35 cellular contexts compared by ENCODE assay signal in genomic region chr9:128138001-128138400, GRCh38. TPM values are rescaled to one million over a fixed set of nuclear protein-coding genes. Genes with fewer than 3 reads are reported as not detected.
DNase-seq lines count a peak whose midpoint lies in the region; ATAC-seq and TF ChIP-seq lines count a peak whose summit lies in the region.
"Had no signal": no experiment of that assay in that cellular context is flagged by ENCODE, and none has a peak within 500 bp of the region (broad histone marks: within the 10 kb centered on the region; RNA-seq: fewer than 3 reads in every experiment).

No MANE protein-coding gene starts in this region.

- H3K9me3 ChIP-seq in PC-3 (ENCODE audit: low read length) (no peaks in the 10 kb centered on the region), psoas muscle (no peaks in the 10 kb centered on the region)
- H3K9me3 ChIP-seq: BE2C, esophagus squamous epithelium, ovary, thoracic aorta had no signal

- ATAC-seq in PC-3 (peak; percentile 50; the same call in 1 of the 2 replicates), left lobe of liver (peak; percentile 61), psoas muscle (peak in 1 of 4 donors; percentile 32)
- ATAC-seq: activated CD8-positive, alpha-beta T cell treated with anti-CD3 and anti-CD28 coated beads, Interleukin-2, amount 10 ng/mL, durations not matched to agents 7 days and 5 days; activated T-helper 17 cell treated with anti-CD3 and anti-CD28 coated beads, Interleukin-2, amount 50 U/mL, for 72 hours had no signal

- H3K9me3 Mint-ChIP-seq in CD14-positive monocyte: peaks cover 0 to under 1% (median 0%) of the 10 kb centered on the region in 7 donors
- H3K9me3 Mint-ChIP-seq: activated naive CD4-positive, alpha-beta T cell treated with anti-CD3 and anti-CD28 coated beads, Interleukin-2, amount 10 ng/mL, durations not matched to agents 7 days and 5 days; activated T-helper 17 cell treated with anti-CD3 and anti-CD28 coated beads, Interleukin-2, amount 50 U/mL, for 72 hours; natural killer cell treated with Interleukin-12 subunit alpha and Interleukin-12 subunit beta and Interleukin-15 and Interleukin-18, amount 100 ng/mL, for 72 hours; stimulated activated naive CD8-positive, alpha-beta T cell treated with anti-CD3 and anti-CD28 coated beads, Interleukin-15, Interleukin-2, amounts not matched to agents 100 ng/mL and 50 ng/mL, for 24 hours had no signal

- H3K36me3 ChIP-seq in PC-3 (ENCODE audit: low read depth, low read length) (no peaks in the 10 kb centered on the region), psoas muscle (ENCODE audit: insufficient read depth in 1 of 2, low read depth in 1 of 2) (no peaks in the 10 kb centered on the region)
- H3K36me3 ChIP-seq: BE2C, brain microvascular endothelial cell, esophagus squamous epithelium, ovary, thoracic aorta had no signal

- no peak overlapping the region for H3K4me3 ChIP-seq in PC-3 (ENCODE audit: low read length)
- H3K4me3 ChIP-seq in psoas muscle: no peak overlapping the region
- H3K4me3 ChIP-seq: esophagus squamous epithelium, GM23248, lung, ovary, smooth muscle cell, thoracic aorta had no signal

- H3K27me3 ChIP-seq in PC-3 (ENCODE audit: low read length): no peaks in the 10 kb centered on the region
- H3K27me3 ChIP-seq in psoas muscle (ENCODE audit: insufficient read depth in 3 of 3, low read length in 2 of 3): no peaks in the 10 kb centered on the region
- H3K27me3 ChIP-seq: BE2C, esophagus squamous epithelium, ovary had no signal

- H3K4me1 Mint-ChIP-seq in CD14-positive monocyte: peaks cover 4% of the 10 kb centered on the region

- CTCF ChIA-PET in PC-3 (lab: Charles Lee): no interaction called here

- H4K20me1 ChIP-seq in PC-3 (ENCODE audit: low read length): no peaks in the 10 kb centered on the region

- H3K27ac Mint-ChIP-seq in CD14-positive monocyte: no peak overlapping the region
- H3K27ac Mint-ChIP-seq: activated CD8-positive, alpha-beta T cell treated with anti-CD3 and anti-CD28 coated beads, Interleukin-2, amount 10 ng/mL, durations not matched to agents 7 days and 5 days; activated naive CD4-positive, alpha-beta T cell treated with anti-CD3 and anti-CD28 coated beads, Interleukin-2, amount 10 ng/mL, durations not matched to agents 7 days and 5 days; natural killer cell treated with Interleukin-12 subunit alpha and Interleukin-12 subunit beta and Interleukin-15 and Interleukin-18, amount 100 ng/mL, for 72 hours; stimulated activated naive CD8-positive, alpha-beta T cell treated with anti-CD3 and anti-CD28 coated beads, Interleukin-15, Interleukin-2, amounts not matched to agents 100 ng/mL and 50 ng/mL, for 24 hours had no signal

- H3K27me3 Mint-ChIP-seq in CD14-positive monocyte (ENCODE audit: low read depth in 3 of 3): peaks cover 5 to 11% (median 6%) of the 10 kb centered on the region in 3 donors
- H3K27me3 Mint-ChIP-seq: activated T-helper 17 cell treated with anti-CD3 and anti-CD28 coated beads, Interleukin-2, amount 50 U/mL, for 72 hours had no signal

- no peaks in the 10 kb centered on the region for H3K79me2 ChIP-seq in PC-3 (ENCODE audit: low read length)

- BruUV-seq in PC-3 (replicated peaks; lab: Mats Ljungman, UMichigan): no TSS peak

- TF ChIP-seq CTCF in CD14-positive monocyte (IDR thresholded peaks at IDR 0.05) (no peak), PC-3 (conservative IDR thresholded peaks at IDR 0.05; ENCODE audit: low read depth, low read length) (no peak), psoas muscle (IDR thresholded peaks at IDR 0.05) (no peak)

- DNase-seq in CD14-positive monocyte (ENCODE audit: low spot score) (peak; percentile 38), PC-3 (no peak), left lobe of liver (ENCODE audit: low spot score) (no peak), psoas muscle (peak; percentile 1 to 9), T-helper 2 cell (no peak), GM19238 (ENCODE audit: insufficient read length, low spot score) (no peak), NCI-H510A (lab: John Stamatoyannopoulos, UW) (no peak)
- DNase-seq: activated CD4-positive, CD25-positive, alpha-beta regulatory T cell treated with anti-CD3 and anti-CD28 coated beads, Interleukin-2, amount 50 U/mL, for 72 hours; activated CD8-positive, alpha-beta T cell treated with anti-CD3 and anti-CD28 coated beads, Interleukin-2, amount 10 ng/mL, durations not matched to agents 7 days and 5 days; activated naive CD4-positive, alpha-beta T cell treated with anti-CD3 and anti-CD28 coated beads, Interleukin-2, amount 10 ng/mL, durations not matched to agents 7 days and 5 days; BE2C; brain microvascular endothelial cell; cerebellar nuclear complex; esophagus squamous epithelium; foreskin melanocyte; GM23248; NCI-H1105 treated with DMSO at 0.1 percent for 48 hours; NCI-H187 treated with DMSO at 0.1 percent for 48 hours; NCI-H2171 treated with DMSO at 0.1 percent for 48 hours; NCI-H510A treated with DMSO at 0.1 percent for 48 hours; OCI-M1; retina; SHP77; stimulated activated CD4-positive, alpha-beta T cell treated with anti-CD3 and anti-CD28 coated beads, Interleukin-2, amount 100 ng/mL, for 24 hours had no signal

- H3K36me3 Mint-ChIP-seq in CD14-positive monocyte: no peaks in the 10 kb centered on the region
- H3K36me3 Mint-ChIP-seq: activated naive CD4-positive, alpha-beta T cell treated with anti-CD3 and anti-CD28 coated beads, Interleukin-2, amount 10 ng/mL, durations not matched to agents 7 days and 5 days; natural killer cell treated with Interleukin-12 subunit alpha and Interleukin-12 subunit beta and Interleukin-15 and Interleukin-18, amount 100 ng/mL, for 72 hours had no signal

- intact Hi-C loops in CD14-positive monocyte (cut with micrococcal nuclease): no loop called here
- intact Hi-C loops in PC-3 (cut with micrococcal nuclease): no loop called here
- intact Hi-C loops in psoas muscle (cut with DNase I): no loop called here

- WGBS in psoas muscle, 3 donors: 52 to 70% (median 69%) methylated on average over 3 of the region's 3 CpGs

- H3K27ac ChIP-seq in PC-3 (ENCODE audit: low read length) (peak overlapping the region; percentile 57), psoas muscle (no peak overlapping the region)
- H3K27ac ChIP-seq: brain microvascular endothelial cell, GM23248, ovary, thoracic aorta had no signal

- H3K9me2 ChIP-seq in PC-3 (replicated peaks; ENCODE audit: low read length): no peaks in the 10 kb centered on the region

- H3K4me2 ChIP-seq in PC-3 (ENCODE audit: low read length): no peak overlapping the region
- H3K4me2 ChIP-seq: smooth muscle cell had no signal

- POLR2A ChIA-PET in PC-3 (lab: Charles Lee; ENCODE audit: unreplicated experiment): no interaction called here

- no peak overlapping the region for H2AFZ ChIP-seq in PC-3 (ENCODE audit: low read length)
- H2AFZ ChIP-seq: GM23248 had no signal

- no peak overlapping the region for H3K4me3 Mint-ChIP-seq in CD14-positive monocyte
- H3K4me3 Mint-ChIP-seq: activated CD8-positive, alpha-beta T cell treated with anti-CD3 and anti-CD28 coated beads, Interleukin-2, amount 10 ng/mL, durations not matched to agents 7 days and 5 days; activated naive CD4-positive, alpha-beta T cell treated with anti-CD3 and anti-CD28 coated beads, Interleukin-2, amount 10 ng/mL, durations not matched to agents 7 days and 5 days; activated T-helper 17 cell treated with anti-CD3 and anti-CD28 coated beads, Interleukin-2, amount 50 U/mL, for 72 hours; natural killer cell treated with Interleukin-12 subunit alpha and Interleukin-12 subunit beta and Interleukin-15 and Interleukin-18, amount 100 ng/mL, for 72 hours; stimulated activated naive CD8-positive, alpha-beta T cell treated with anti-CD3 and anti-CD28 coated beads, Interleukin-15, Interleukin-2, amounts not matched to agents 100 ng/mL and 50 ng/mL, for 24 hours had no signal

- no peaks in the 10 kb centered on the region for H3F3A ChIP-seq in PC-3 (ENCODE audit: low read length, unreplicated experiment)

- H3K4me1 ChIP-seq in PC-3 (ENCODE audit: insufficient read depth, low read length) (peaks cover 14% of the 10 kb centered on the region), psoas muscle (no peaks in the 10 kb centered on the region)
- H3K4me1 ChIP-seq: BE2C, esophagus squamous epithelium had no signal

- no peak overlapping the region for H3K9ac ChIP-seq in PC-3 (ENCODE audit: low read length)
- H3K9ac ChIP-seq: GM23248 had no signal

RNA-seq across cellular contexts. Expression of gene PTGES2, which starts 10.5 kb away (rescaled TPM):
- polyA plus RNA-seq in CD14-positive monocyte (10 to 100 TPM; 42.0 to 49.4 TPM), psoas muscle (100 to 1,000 TPM in 2 of 3 donors, 10 to 100 TPM in 1; 61.2 to 134 (median 119) TPM)
- total RNA-seq in PC-3 (2014; rRNA removed) (250 and 258 TPM in 2 replicates), left lobe of liver (35.8 TPM), psoas muscle (100 to 1,000 TPM; 102 to 150 (median 116) TPM)

RNA-seq across cellular contexts. Expression of gene LCN2, which starts 11.3 kb away (rescaled TPM):
- polyA plus RNA-seq in CD14-positive monocyte (under 1 TPM in 1 of 2 donors, not detected in 1; 0.83 TPM), psoas muscle (under 1 TPM; 0.08 to 0.90 (median 0.69) TPM)
- total RNA-seq in PC-3 (2014; rRNA removed) (153 and 154 TPM in 2 replicates), left lobe of liver (2.7 TPM), psoas muscle (1 to 10 TPM in 2 of 4 donors, under 1 TPM in 1, not detected in 1; 0.47 to 2.1 (median 1.4) TPM)
- total RNA-seq: activated CD8-positive, alpha-beta T cell treated with anti-CD3 and anti-CD28 coated beads, Interleukin-2, amount 10 ng/mL, durations not matched to agents 7 days and 5 days; activated T-helper 17 cell treated with anti-CD3 and anti-CD28 coated beads, Interleukin-2, amount 50 U/mL, for 72 hours; dermis microvascular lymphatic vessel endothelial cell; GM23248; HT1080; M059J; natural killer cell treated with Interleukin-12 subunit alpha and Interleukin-12 subunit beta and Interleukin-15 and Interleukin-18, amount 100 ng/mL, for 72 hours; smooth muscle cell; T-helper 2 cell treated with Interferon-gamma antibody and Interleukin-4, amounts not matched to agents 100 ng/mL and 5 ng/mL, for 36 hours; thoracic aorta had no signal
- polyA plus RNA-seq: GM23248, smooth muscle cell had no signal

RNA-seq across cellular contexts. Expression of gene BBLN, which starts 22.1 kb away (rescaled TPM):
- polyA plus RNA-seq in CD14-positive monocyte: 10 to 100 TPM; 51.5 to 54.5 TPM
- 158 and 171 TPM in 2 replicates for total RNA-seq in PC-3 (2014; rRNA removed)
- total RNA-seq in left lobe of liver: 20.8 TPM
- total RNA-seq in psoas muscle: 10 to 100 TPM; 14.0 to 21.3 (median 17.8) TPM
- polyA plus RNA-seq in psoas muscle: 10 to 100 TPM; 23.1 to 36.2 (median 27.8) TPM

RNA-seq across cellular contexts. Expression of gene CIZ1, which starts 53.4 kb away (rescaled TPM):
- polyA plus RNA-seq in CD14-positive monocyte: 1 to 10 TPM; 3.4 to 5.9 TPM
- 46.1 and 67.7 TPM in 2 replicates for total RNA-seq in PC-3 (2014; rRNA removed)
- total RNA-seq in left lobe of liver: 28.1 TPM
- total RNA-seq in psoas muscle: 100 to 1,000 TPM in 3 of 4 donors, 10 to 100 TPM in 1; 86.0 to 119 (median 109) TPM
- polyA plus RNA-seq in psoas muscle: 10 to 100 TPM; 36.2 to 84.7 (median 49.9) TPM

Comparison
In these comparisons a context has a peak if more than half of its experiments do, and no peak if none do; other contexts are left out.
1. DNase-seq: peak in CD14-positive monocyte (single experiment) and psoas muscle (2 of 2); none in PC-3 (single experiment), left lobe of liver (single experiment), T-helper 2 cell (0 of 5), GM19238 (single experiment) and NCI-H510A (single experiment).
2. RNA of gene LCN2, which starts 11.3 kb away (total RNA-seq): 153 to 154 TPM in PC-3; 2.7 TPM in left lobe of liver (single experiment) and 0.47 to 2.1 TPM in psoas muscle; every median in the first group is over 10 times any median in the second.